20 cellular contexts compared by ENCODE assay signal in the genomic region with DNA sequence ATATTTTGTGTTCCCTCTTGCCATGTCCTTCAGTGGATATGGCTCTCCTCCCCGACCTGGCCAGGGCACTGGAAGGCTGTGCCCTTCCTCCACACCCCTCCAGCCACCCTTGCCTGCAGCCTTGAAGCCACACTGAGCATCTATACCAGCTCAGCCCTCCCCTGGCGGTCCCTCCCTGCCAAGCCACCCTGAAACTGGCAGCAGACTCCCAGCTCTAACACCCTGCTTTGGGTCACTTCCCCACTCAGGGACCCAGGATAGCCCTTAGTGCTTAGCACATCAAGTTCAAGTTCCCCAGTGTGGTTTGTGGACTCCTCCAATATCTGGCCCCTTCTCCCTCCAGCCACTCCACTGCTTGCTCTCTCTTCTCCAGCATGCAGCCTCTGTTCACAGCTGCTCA.
DNase-seq lines count a peak whose midpoint lies in the region; ATAC-seq and TF ChIP-seq lines count a peak whose summit lies in the region.
"Had no signal": no experiment of that assay in that cellular context is flagged by ENCODE, and none has a peak within 500 bp of the region (broad histone marks: within the 10 kb centered on the region; RNA-seq: fewer than 3 reads in every experiment).

No MANE protein-coding gene starts in this region.

- no peak for DNase-seq in activated naive CD8-positive, alpha-beta T cell treated with anti-CD3 and anti-CD28 coated beads, Interleukin-2, amount 10 ng/mL, durations not matched to agents 7 days and 5 days
- DNase-seq in activated naive CD8-positive, alpha-beta T cell treated with anti-CD3 and anti-CD28 coated beads for 36 hours: no peak
- DNase-seq in prostate gland (ENCODE audit: low spot score) (no peak), vagina (ENCODE audit: extremely low spot score in 2 of 2) (no peak), KG1 (lab: John Stamatoyannopoulos, UW) (no peak), NCI-H1930 (lab: John Stamatoyannopoulos, UW) (no peak), germinal center (ENCODE audit: low spot score) (no peak)
- DNase-seq: 8988T; activated CD4-positive, alpha-beta memory T cell treated with anti-CD3 and anti-CD28 coated beads for 36 hours; activated gamma-delta T cell; caudate nucleus; CD8-positive, alpha-beta T cell; mesendoderm; NCI-H1694 treated with DMSO at 0.1 percent for 48 hours; NCI-H526 treated with DMSO at 0.1 percent for 48 hours; SHP77; stimulated activated naive CD4-positive, alpha-beta T cell; T-helper 9 cell had no signal

- no peaks in the 10 kb centered on the region for H3K9me3 Mint-ChIP-seq in activated naive CD8-positive, alpha-beta T cell treated with anti-CD3 and anti-CD28 coated beads, Interleukin-2, amount 10 ng/mL, durations not matched to agents 7 days and 5 days
- no peaks in the 10 kb centered on the region for H3K9me3 Mint-ChIP-seq in activated naive CD8-positive, alpha-beta T cell treated with anti-CD3 and anti-CD28 coated beads for 36 hours
- H3K9me3 Mint-ChIP-seq: activated CD4-positive, alpha-beta memory T cell treated with anti-CD3 and anti-CD28 coated beads for 36 hours; CD8-positive, alpha-beta T cell had no signal

- H3K27ac Mint-ChIP-seq in activated naive CD8-positive, alpha-beta T cell treated with anti-CD3 and anti-CD28 coated beads, Interleukin-2, amount 10 ng/mL, durations not matched to agents 7 days and 5 days: peak overlapping the region; percentile 44
- no peak overlapping the region for H3K27ac Mint-ChIP-seq in activated naive CD8-positive, alpha-beta T cell treated with anti-CD3 and anti-CD28 coated beads for 36 hours
- H3K27ac Mint-ChIP-seq: activated CD4-positive, alpha-beta memory T cell treated with anti-CD3 and anti-CD28 coated beads for 36 hours; CD8-positive, alpha-beta T cell had no signal

- intact Hi-C loops in prostate gland (cut with DNase I): no loop called here
- intact Hi-C loops in vagina (cut with DNase I): no loop called here

- H3K4me1 Mint-ChIP-seq in activated naive CD8-positive, alpha-beta T cell treated with anti-CD3 and anti-CD28 coated beads, Interleukin-2, amount 10 ng/mL, durations not matched to agents 7 days and 5 days: peaks cover 5% of the 10 kb centered on the region
- H3K4me1 Mint-ChIP-seq in activated naive CD8-positive, alpha-beta T cell treated with anti-CD3 and anti-CD28 coated beads for 36 hours: no peaks in the 10 kb centered on the region

- peaks cover 11% of the 10 kb centered on the region for H3K27me3 Mint-ChIP-seq in activated naive CD8-positive, alpha-beta T cell treated with anti-CD3 and anti-CD28 coated beads, Interleukin-2, amount 10 ng/mL, durations not matched to agents 7 days and 5 days
- H3K27me3 Mint-ChIP-seq in activated naive CD8-positive, alpha-beta T cell treated with anti-CD3 and anti-CD28 coated beads for 36 hours: no peaks in the 10 kb centered on the region

- H3K27me3 ChIP-seq in layer of hippocampus (ENCODE audit: control insufficient read depth, insufficient read depth, low read length): no peaks in the 10 kb centered on the region
- H3K27me3 ChIP-seq in prostate gland (replicated peaks; ENCODE audit: insufficient read depth): no peaks in the 10 kb centered on the region
- no peaks in the 10 kb centered on the region for H3K27me3 ChIP-seq in vagina

- WGBS in prostate gland: 53% methylated on average over 2 of the region's 2 CpGs

- TF ChIP-seq CTCF in prostate gland (IDR thresholded peaks at IDR 0.05) (no peak), vagina (IDR thresholded peaks at IDR 0.05) (no peak)

- no peak overlapping the region for H3K4me3 Mint-ChIP-seq in activated naive CD8-positive, alpha-beta T cell treated with anti-CD3 and anti-CD28 coated beads, Interleukin-2, amount 10 ng/mL, durations not matched to agents 7 days and 5 days
- H3K4me3 Mint-ChIP-seq in activated naive CD8-positive, alpha-beta T cell treated with anti-CD3 and anti-CD28 coated beads for 36 hours: no peak overlapping the region
- H3K4me3 Mint-ChIP-seq: activated CD4-positive, alpha-beta memory T cell treated with anti-CD3 and anti-CD28 coated beads for 36 hours; CD8-positive, alpha-beta T cell had no signal

- H3K4me1 ChIP-seq in prostate gland (replicated peaks) (peaks cover 25% of the 10 kb centered on the region), vagina (peaks cover 100% of the 10 kb centered on the region)

- POLR2A ChIA-PET in activated naive CD8-positive, alpha-beta T cell treated with anti-CD3 and anti-CD28 coated beads, Interleukin-2, amount 10 ng/mL, durations not matched to agents 7 days and 5 days (lab: Charles Lee): no interaction called here

- H3K36me3 ChIP-seq in prostate gland (peaks cover 0 to 5% of the 10 kb centered on the region in 2 donors), vagina (no peaks in the 10 kb centered on the region)

- TF ChIP-seq POLR2A in prostate gland (IDR thresholded peaks at IDR 0.05): no peak
- TF ChIP-seq POLR2A in vagina (IDR thresholded peaks at IDR 0.05): no peak

- H3K36me3 Mint-ChIP-seq in activated naive CD8-positive, alpha-beta T cell treated with anti-CD3 and anti-CD28 coated beads, Interleukin-2, amount 10 ng/mL, durations not matched to agents 7 days and 5 days: no peaks in the 10 kb centered on the region
- no peaks in the 10 kb centered on the region for H3K36me3 Mint-ChIP-seq in activated naive CD8-positive, alpha-beta T cell treated with anti-CD3 and anti-CD28 coated beads for 36 hours
- H3K36me3 Mint-ChIP-seq: activated CD4-positive, alpha-beta memory T cell treated with anti-CD3 and anti-CD28 coated beads for 36 hours; CD8-positive, alpha-beta T cell had no signal

- H3K27ac ChIP-seq in layer of hippocampus (ENCODE audit: low read depth, low read length) (peak overlapping the region; percentile 53), prostate gland (peak overlapping the region; percentile 91 to 92), vagina (peak overlapping the region; percentile 91)

- no peak overlapping the region for H3K4me3 ChIP-seq in prostate gland
- peak overlapping the region in 1 of 2 donors; percentile 15 for H3K4me3 ChIP-seq in vagina
- H3K4me3 ChIP-seq: K562 had no signal

- ATAC-seq in activated naive CD8-positive, alpha-beta T cell treated with anti-CD3 and anti-CD28 coated beads, Interleukin-2, amount 10 ng/mL, durations not matched to agents 7 days and 5 days (ENCODE audit: low read depth): no peak
- ATAC-seq: CD8-positive, alpha-beta T cell; K562 had no signal

- H3K9me3 ChIP-seq in prostate gland (no peaks in the 10 kb centered on the region), vagina (no peaks in the 10 kb centered on the region)
